In the genomic region with DNA sequence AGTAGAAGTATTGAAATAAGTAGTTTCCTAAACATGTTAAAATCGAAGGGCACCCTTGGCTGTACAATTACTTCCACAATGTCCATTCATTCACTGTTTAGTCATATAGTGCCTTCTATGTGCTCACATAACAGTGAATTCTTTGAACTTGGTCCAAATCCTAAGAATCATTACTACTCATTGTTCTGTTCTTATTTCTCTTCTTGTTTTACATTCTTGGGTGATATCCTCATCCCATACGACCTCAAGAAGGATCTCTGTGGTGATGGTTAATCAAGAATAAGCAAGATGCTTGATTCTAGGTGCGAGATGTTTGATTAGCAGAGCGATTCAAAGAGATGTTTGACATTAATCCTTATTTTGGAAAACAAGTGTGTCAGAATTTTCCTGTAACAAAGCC, we compare ENCODE assay signal across 19 cellular contexts.
A peak's percentile ranks its signal among the peaks of the same experiment; 100 is the strongest.
DNase-seq lines count a peak whose midpoint lies in the region; ATAC-seq, FAIRE-seq and TF ChIP-seq lines count a peak whose summit lies in the region.
"Had no signal": no experiment of that assay in that cellular context is flagged by ENCODE, and none has a peak within 500 bp of the region (broad histone marks: within the 10 kb centered on the region; RNA-seq: fewer than 3 reads in every experiment).

No MANE protein-coding gene starts in this region.

- FAIRE-seq in bronchial epithelial cell (lab: Jason Lieb, UNC): no peak
- FAIRE-seq: HepG2 had no signal

- H3K4me3 ChIP-seq in bronchial epithelial cell (ENCODE audit: low read depth, low read length): no peak overlapping the region
- H3K4me3 ChIP-seq: lower lobe of right lung, SJSA1 had no signal

- CTCF ChIA-PET in T-cell (lab: Charles Lee): no interaction called here
- CTCF ChIA-PET in activated CD4-positive, alpha-beta memory T cell treated with anti-CD3 and anti-CD28 coated beads for 36 hours (lab: Charles Lee): no interaction called here

- no peak for ATAC-seq in T-cell (replicated peaks in 1 of 4)
- ATAC-seq: HepG2; lower lobe of right lung; natural killer cell treated with Interleukin-12 subunit alpha and Interleukin-12 subunit beta and Interleukin-15 and Interleukin-18, amount 100 ng/mL, for 72 hours had no signal

- H3K27me3 Mint-ChIP-seq in T-cell: no peaks in the 10 kb centered on the region
- no peaks in the 10 kb centered on the region for H3K27me3 Mint-ChIP-seq in activated CD4-positive, alpha-beta memory T cell treated with anti-CD3 and anti-CD28 coated beads for 36 hours
- H3K27me3 Mint-ChIP-seq: activated naive CD4-positive, alpha-beta T cell treated with anti-CD3 and anti-CD28 coated beads, Interleukin-2, amount 50 U/mL, for 24 hours; natural killer cell treated with Interleukin-12 subunit alpha and Interleukin-12 subunit beta and Interleukin-15 and Interleukin-18, amount 100 ng/mL, for 72 hours; progenitor cell of endocrine pancreas had no signal

- peak; percentile 56 for DNase-seq in Daoy (ENCODE audit: low read depth)
- DNase-seq in NCI-H226: peak; percentile 50
- peak; percentile 21 for DNase-seq in bronchial epithelial cell (ENCODE audit: low read depth)
- peak; percentile 87 for DNase-seq in kidney tubule cell (ENCODE audit: low spot score)
- no peak for DNase-seq in T-cell
- no peak for DNase-seq in activated CD4-positive, alpha-beta memory T cell treated with anti-CD3 and anti-CD28 coated beads for 36 hours
- no peak for DNase-seq in DMS 273 treated with DMSO at 0.1 percent for 48 hours (lab: John Stamatoyannopoulos, UW)
- no peak for DNase-seq in cerebellar cortex (ENCODE audit: low spot score)
- DNase-seq: activated T-cell treated with anti-CD3 and anti-CD28 coated beads, Interleukin-2, amount 50 U/mL, for 1 hour; caudate nucleus; lower lobe of right lung; NCI-H2029; NCI-H524; stimulated activated naive CD4-positive, alpha-beta T cell treated with Interleukin-2 at 50 U/mL for 16 hours had no signal

- H3K4me3 Mint-ChIP-seq in T-cell: no peak overlapping the region
- H3K4me3 Mint-ChIP-seq in activated CD4-positive, alpha-beta memory T cell treated with anti-CD3 and anti-CD28 coated beads for 36 hours: no peak overlapping the region
- H3K4me3 Mint-ChIP-seq: activated naive CD4-positive, alpha-beta T cell treated with anti-CD3 and anti-CD28 coated beads, Interleukin-2, amount 50 U/mL, for 24 hours; natural killer cell treated with Interleukin-12 subunit alpha and Interleukin-12 subunit beta and Interleukin-15 and Interleukin-18, amount 100 ng/mL, for 72 hours had no signal

- H3K36me3 ChIP-seq in bronchial epithelial cell (ENCODE audit: control insufficient read depth, insufficient read depth, low read length): no peaks in the 10 kb centered on the region
- H3K36me3 ChIP-seq: lower lobe of right lung, SJSA1 had no signal

- H3K27me3 ChIP-seq in bronchial epithelial cell (ENCODE audit: control insufficient read depth, insufficient read depth, low read length): no peaks in the 10 kb centered on the region
- H3K27me3 ChIP-seq: SJSA1 had no signal

- H3K9me3 Mint-ChIP-seq in T-cell: peaks cover 9 to 20% (median 16%) of the 10 kb centered on the region in 3 donors
- peaks cover 7% of the 10 kb centered on the region for H3K9me3 Mint-ChIP-seq in activated CD4-positive, alpha-beta memory T cell treated with anti-CD3 and anti-CD28 coated beads for 36 hours

- POLR2A ChIA-PET in T-cell (lab: Charles Lee): no interaction called here
- POLR2A ChIA-PET in activated CD4-positive, alpha-beta memory T cell treated with anti-CD3 and anti-CD28 coated beads for 36 hours (lab: Charles Lee): no interaction called here

- TF ChIP-seq CTCF in bronchial epithelial cell (IDR thresholded peaks at IDR 0.05; ENCODE audit: insufficient read depth, low read length, severe bottlenecking): no peak

- H3K27ac Mint-ChIP-seq in T-cell: no peak overlapping the region
- no peak overlapping the region for H3K27ac Mint-ChIP-seq in activated CD4-positive, alpha-beta memory T cell treated with anti-CD3 and anti-CD28 coated beads for 36 hours
- H3K27ac Mint-ChIP-seq: activated naive CD4-positive, alpha-beta T cell treated with anti-CD3 and anti-CD28 coated beads, Interleukin-2, amount 50 U/mL, for 24 hours; natural killer cell treated with Interleukin-12 subunit alpha and Interleukin-12 subunit beta and Interleukin-15 and Interleukin-18, amount 100 ng/mL, for 72 hours; progenitor cell of endocrine pancreas had no signal

- no peaks in the 10 kb centered on the region for H3K36me3 Mint-ChIP-seq in T-cell
- no peaks in the 10 kb centered on the region for H3K36me3 Mint-ChIP-seq in activated CD4-positive, alpha-beta memory T cell treated with anti-CD3 and anti-CD28 coated beads for 36 hours
- H3K36me3 Mint-ChIP-seq: activated naive CD4-positive, alpha-beta T cell treated with anti-CD3 and anti-CD28 coated beads, Interleukin-2, amount 50 U/mL, for 24 hours; natural killer cell treated with Interleukin-12 subunit alpha and Interleukin-12 subunit beta and Interleukin-15 and Interleukin-18, amount 100 ng/mL, for 72 hours had no signal

- H3K4me1 Mint-ChIP-seq in T-cell: no peaks in the 10 kb centered on the region
- no peaks in the 10 kb centered on the region for H3K4me1 Mint-ChIP-seq in activated CD4-positive, alpha-beta memory T cell treated with anti-CD3 and anti-CD28 coated beads for 36 hours (ENCODE audit: low read depth)
- H3K4me1 Mint-ChIP-seq: activated naive CD4-positive, alpha-beta T cell treated with anti-CD3 and anti-CD28 coated beads, Interleukin-2, amount 50 U/mL, for 24 hours had no signal

- intact Hi-C loops in activated CD4-positive, alpha-beta memory T cell treated with anti-CD3 and anti-CD28 coated beads for 36 hours (cut with micrococcal nuclease): no loop called here

Comparison
In these comparisons a context has a peak if more than half of its experiments do, and no peak if none do; other contexts are left out.
1. DNase-seq: peak in Daoy (single experiment), NCI-H226 (single experiment), bronchial epithelial cell (single experiment) and kidney tubule cell (single experiment); none in T-cell (0 of 34), activated CD4-positive, alpha-beta memory T cell treated with anti-CD3 and anti-CD28 coated beads for 36 hours (single experiment), DMS 273 treated with DMSO at 0.1 percent for 48 hours (single experiment) and cerebellar cortex (single experiment).